1 cellular context compared by ENCODE assay signal in genomic region chr1:225653463-225654276, GRCh38.
TF ChIP-seq lines count a peak whose summit lies in the region.

No MANE protein-coding gene starts in this region.

TF ChIP-seq in HEK293, 187 proteins besides CTCF, POLR2A, EP300 and RAD21 (continued from another document and continues in another):
- no peak for TF ChIP-seq ZNF830 (tag by site-specific recombination; IDR thresholded peaks at IDR 0.05; ENCODE audit: low read depth)
- peak; percentile 72 for TF ChIP-seq WT1 (tag by site-specific recombination; IDR thresholded peaks at IDR 0.05)
- TF ChIP-seq ZBTB21 (tag by site-specific recombination; IDR thresholded peaks at IDR 0.05), result peak; percentile 84
- peak; percentile 98 for TF ChIP-seq ZNF660 (tag by site-specific recombination; IDR thresholded peaks at IDR 0.05)
- TF ChIP-seq ZNF449 (tag by site-specific recombination; IDR thresholded peaks at IDR 0.05), result peak; percentile 98
- TF ChIP-seq ZBTB20 (tag by site-specific recombination; IDR thresholded peaks at IDR 0.05), result peak; percentile 93
- TF ChIP-seq ZBTB6 (tag by site-specific recombination; IDR thresholded peaks at IDR 0.05), result no peak
- TF ChIP-seq ZNF473 (tag by site-specific recombination; IDR thresholded peaks at IDR 0.05), result no peak
- TF ChIP-seq ZSCAN23 (tag by site-specific recombination; IDR thresholded peaks at IDR 0.05), result 0 out of 2 replicates have a peak, but pooled peaks have one; percentile 73
- peak; percentile 42; the same call in 1 of the 2 replicates for TF ChIP-seq ZSCAN30 (tag by site-specific recombination; IDR thresholded peaks at IDR 0.05)
- TF ChIP-seq ZNF214 (tag by site-specific recombination; IDR thresholded peaks at IDR 0.05; ENCODE audit: borderline replicate concordance), result no peak
- no peak for TF ChIP-seq ZNF521 (tag by site-specific recombination; IDR thresholded peaks at IDR 0.05)
- TF ChIP-seq ZNF146 (tag by site-specific recombination; IDR thresholded peaks at IDR 0.05), result peak; percentile 30; the same call in 1 of the 2 replicates
- peak; percentile 96 for TF ChIP-seq ZNF2 (tag by site-specific recombination; IDR thresholded peaks at IDR 0.05)
- TF ChIP-seq ZNF707 (tag by site-specific recombination; IDR thresholded peaks at IDR 0.05), result no peak
- TF ChIP-seq ZNF221 (tag by site-specific recombination; IDR thresholded peaks at IDR 0.05; ENCODE audit: borderline replicate concordance), result no peak
- no peak for TF ChIP-seq ZNF621 (tag by site-specific recombination; IDR thresholded peaks at IDR 0.05)
- TF ChIP-seq REST (tag by site-specific recombination; IDR thresholded peaks at IDR 0.05), result peak; percentile 55
- TF ChIP-seq ZNF76 (tag by site-specific recombination; IDR thresholded peaks at IDR 0.05; ENCODE audit: borderline replicate concordance, low read depth), result peak; percentile 89
- TF ChIP-seq ZNF132 (tag by site-specific recombination; IDR thresholded peaks at IDR 0.05; ENCODE audit: borderline replicate concordance), result no peak
- TF ChIP-seq ZSCAN16 (tag by site-specific recombination; IDR thresholded peaks at IDR 0.05), result no peak
- TF ChIP-seq GFI1B (tag by site-specific recombination; IDR thresholded peaks at IDR 0.05), result no peak
- peak; percentile 52; the same call in 1 of the 2 replicates for TF ChIP-seq OVOL3 (tag by site-specific recombination; IDR thresholded peaks at IDR 0.05)
- peak; percentile 45; the same call in 1 of the 2 replicates for TF ChIP-seq ZBTB11 (tag by site-specific recombination; conservative IDR thresholded peaks at IDR 0.05; ENCODE audit: low read depth)
- no peak for TF ChIP-seq ZNF549 (tag by site-specific recombination; IDR thresholded peaks at IDR 0.05)
- TF ChIP-seq ZNF341 (tag by site-specific recombination; IDR thresholded peaks at IDR 0.05; ENCODE audit: low read depth), result peak; percentile 60
- TF ChIP-seq ZNF626 (tag by site-specific recombination; IDR thresholded peaks at IDR 0.05), result no peak
- no peak for TF ChIP-seq ZNF654 (tag by site-specific recombination; IDR thresholded peaks at IDR 0.05; ENCODE audit: low read depth)
- TF ChIP-seq ZNF16 (tag by site-specific recombination; IDR thresholded peaks at IDR 0.05; ENCODE audit: low read depth), result peak; percentile 24; the same call in 1 of the 2 replicates
- peak; percentile 79 for TF ChIP-seq SP3 (tag by site-specific recombination; IDR thresholded peaks at IDR 0.05)
- TF ChIP-seq ZNF248 (tag by site-specific recombination; IDR thresholded peaks at IDR 0.05), result no peak
- TF ChIP-seq ZNF404 (tag by site-specific recombination; IDR thresholded peaks at IDR 0.05), result no peak
- TF ChIP-seq ZNF10 (tag by site-specific recombination; IDR thresholded peaks at IDR 0.05), result peak; percentile 25
- 0 out of 2 replicates have a peak, but pooled peaks have one; percentile 81 for TF ChIP-seq ZNF837 (tag by site-specific recombination; IDR thresholded peaks at IDR 0.05)
- TF ChIP-seq TRIM28 (IDR thresholded peaks at IDR 0.05; ENCODE audit: borderline replicate concordance, low read length), result peak; percentile 24; the same call in 1 of the 2 replicates
- no peak for TF ChIP-seq ZNF658 (tag by site-specific recombination; IDR thresholded peaks at IDR 0.05)
- no peak for TF ChIP-seq SALL2 (tag by site-specific recombination; IDR thresholded peaks at IDR 0.05; ENCODE audit: borderline replicate concordance)
- TF ChIP-seq ELK4 (IDR thresholded peaks at IDR 0.05; ENCODE audit: borderline replicate concordance, low read depth, low read length), result no peak
- TF ChIP-seq GLI4 (tag by site-specific recombination; IDR thresholded peaks at IDR 0.05), result peak; percentile 91
- 0 out of 2 replicates have a peak, but pooled peaks have one; percentile 83 for TF ChIP-seq ZNF391 (tag by site-specific recombination; IDR thresholded peaks at IDR 0.05; ENCODE audit: borderline replicate concordance, low read depth)
- peak; percentile 87 for TF ChIP-seq ZNF394 (tag by site-specific recombination; IDR thresholded peaks at IDR 0.05; ENCODE audit: borderline replicate concordance)
- 0 out of 2 replicates have a peak, but pooled peaks have one; percentile 9 for TF ChIP-seq ZSCAN18 (tag by site-specific recombination; IDR thresholded peaks at IDR 0.05)
- TF ChIP-seq ZNF423 (tag by site-specific recombination; IDR thresholded peaks at IDR 0.05), result peak; percentile 68
- TF ChIP-seq ZNF274 (IDR thresholded peaks at IDR 0.05; ENCODE audit: low read length), result no peak
- TF ChIP-seq ZNF274 (tag by site-specific recombination; IDR thresholded peaks at IDR 0.05; ENCODE audit: borderline replicate concordance), result no peak
- peak; percentile 99 for TF ChIP-seq ZEB2 (tag by site-specific recombination; IDR thresholded peaks at IDR 0.05)
- TF ChIP-seq ZNF548 (tag by site-specific recombination; IDR thresholded peaks at IDR 0.05), result no peak
- TF ChIP-seq KLF10 (tag by site-specific recombination; IDR thresholded peaks at IDR 0.05), result no peak
- TF ChIP-seq KLF7 (tag by site-specific recombination; IDR thresholded peaks at IDR 0.05; ENCODE audit: borderline replicate concordance), result no peak; the same call in 1 of the 2 replicates
- TF ChIP-seq ZNF596 (tag by site-specific recombination; IDR thresholded peaks at IDR 0.05), result 0 out of 2 replicates have a peak, but pooled peaks have one; percentile 20
- peak; percentile 53; the same call in 1 of the 2 replicates for TF ChIP-seq ZBTB1 (tag by site-specific recombination; IDR thresholded peaks at IDR 0.05)
- no peak for TF ChIP-seq HOXD13 (CRISPR knock-in tag; IDR thresholded peaks at IDR 0.05; ENCODE audit: borderline replicate concordance)
- TF ChIP-seq SCRT2 (tag by site-specific recombination; IDR thresholded peaks at IDR 0.05), result peak; percentile 93
- peak; percentile 71 for TF ChIP-seq ZNF335 (tag by site-specific recombination; conservative IDR thresholded peaks at IDR 0.05)
- no peak for TF ChIP-seq TCF7L2 (IDR thresholded peaks at IDR 0.05; ENCODE audit: borderline replicate concordance, low read depth, low read length)
- peak; percentile 84 for TF ChIP-seq KLF8 (tag by site-specific recombination; IDR thresholded peaks at IDR 0.05)
- peak; percentile 23; the same call in 1 of the 2 replicates for TF ChIP-seq ZNF677 (tag by site-specific recombination; IDR thresholded peaks at IDR 0.05)
- no peak for TF ChIP-seq ZNF776 (tag by site-specific recombination; IDR thresholded peaks at IDR 0.05; ENCODE audit: borderline replicate concordance)
- TF ChIP-seq ZNF112 (tag by site-specific recombination; IDR thresholded peaks at IDR 0.05), result no peak
- peak; percentile 98 for TF ChIP-seq ZBTB26 (tag by site-specific recombination; optimal IDR thresholded peaks at IDR 0.05)
- TF ChIP-seq ZNF629 (tag by site-specific recombination; IDR thresholded peaks at IDR 0.05), result peak; percentile 93
